ENCODE assay signal across 19 cellular contexts in genomic region chr6:90362273-90362672, GRCh38.
A peak's percentile ranks its signal among the peaks of the same experiment; 100 is the strongest.
DNase-seq lines count a peak whose midpoint lies in the region; ATAC-seq and TF ChIP-seq lines count a peak whose summit lies in the region.
"Had no signal": no experiment of that assay in that cellular context is flagged by ENCODE, and none has a peak within 500 bp of the region (broad histone marks: within the 10 kb centered on the region; RNA-seq: fewer than 3 reads in every experiment).

No MANE protein-coding gene starts in this region.

- no peaks in the 10 kb centered on the region for H3K4me1 Mint-ChIP-seq in effector memory CD8-positive, alpha-beta T cell (ENCODE audit: low read depth in 2 of 2)
- H3K4me1 Mint-ChIP-seq: activated CD4-positive, alpha-beta T cell treated with anti-CD3 and anti-CD28 coated beads, Interleukin-2, amount 10 ng/mL, durations not matched to agents 7 days and 5 days; activated naive CD4-positive, alpha-beta T cell treated with anti-CD3 and anti-CD28 coated beads, Interleukin-2, amount 50 U/mL, for 24 hours had no signal

- H3K27me3 Mint-ChIP-seq in effector memory CD8-positive, alpha-beta T cell: peaks cover 5 to 7% of the 10 kb centered on the region in 2 donors
- H3K27me3 Mint-ChIP-seq: activated CD4-positive, alpha-beta T cell treated with anti-CD3 and anti-CD28 coated beads, Interleukin-2, amount 10 ng/mL, durations not matched to agents 7 days and 5 days; activated naive CD4-positive, alpha-beta T cell treated with anti-CD3 and anti-CD28 coated beads, Interleukin-2, amount 50 U/mL, for 24 hours; naive B cell had no signal

- no peak overlapping the region for H3K27ac Mint-ChIP-seq in effector memory CD8-positive, alpha-beta T cell
- H3K27ac Mint-ChIP-seq: activated CD4-positive, alpha-beta T cell treated with anti-CD3 and anti-CD28 coated beads, Interleukin-2, amount 10 ng/mL, durations not matched to agents 7 days and 5 days; activated naive CD4-positive, alpha-beta T cell treated with anti-CD3 and anti-CD28 coated beads, Interleukin-2, amount 50 U/mL, for 24 hours; naive B cell had no signal

- no peaks in the 10 kb centered on the region for H3K9me3 Mint-ChIP-seq in effector memory CD8-positive, alpha-beta T cell
- H3K9me3 Mint-ChIP-seq: activated CD4-positive, alpha-beta T cell treated with anti-CD3 and anti-CD28 coated beads, Interleukin-2, amount 10 ng/mL, durations not matched to agents 7 days and 5 days; activated naive CD4-positive, alpha-beta T cell treated with anti-CD3 and anti-CD28 coated beads, Interleukin-2, amount 50 U/mL, for 24 hours; naive B cell had no signal

- peak; percentile 13 for DNase-seq in AG08396 (ENCODE audit: low spot score)
- DNase-seq in RPMI7951 (ENCODE audit: low read depth): peak; percentile 38
- DNase-seq in choroid plexus epithelial cell (ENCODE audit: low read depth): peak; percentile 74
- peak; percentile 16 for DNase-seq in middle frontal gyrus (ENCODE audit: extremely low spot score, low spot score)
- no peak for DNase-seq in NCI-H2107 (lab: John Stamatoyannopoulos, UW)
- no peak for DNase-seq in NCI-H1417 (lab: John Stamatoyannopoulos, UW)
- DNase-seq in NCI-H524 (lab: John Stamatoyannopoulos, UW): no peak
- DNase-seq in effector memory CD8-positive, alpha-beta T cell: no peak
- DNase-seq: activated CD4-positive, alpha-beta T cell treated with anti-CD3 and anti-CD28 coated beads, Interleukin-2, amount 10 ng/mL, durations not matched to agents 7 days and 5 days; activated T-cell treated with anti-CD3 and anti-CD28 coated beads, Interleukin-2, amount 50 U/mL, for 1 hour; COR-L47; effector memory CD4-positive, alpha-beta T cell; GF-D8; naive B cell; NCI-H1694; NCI-H526 had no signal

- no peak for TF ChIP-seq CTCF in choroid plexus epithelial cell (conservative IDR thresholded peaks at IDR 0.05; ENCODE audit: low read depth, low read length)

- H3K4me3 Mint-ChIP-seq in effector memory CD8-positive, alpha-beta T cell: no peak overlapping the region
- H3K4me3 Mint-ChIP-seq: activated CD4-positive, alpha-beta T cell treated with anti-CD3 and anti-CD28 coated beads, Interleukin-2, amount 10 ng/mL, durations not matched to agents 7 days and 5 days; activated naive CD4-positive, alpha-beta T cell treated with anti-CD3 and anti-CD28 coated beads, Interleukin-2, amount 50 U/mL, for 24 hours; naive B cell had no signal

- H3K36me3 Mint-ChIP-seq in effector memory CD8-positive, alpha-beta T cell (ENCODE audit: insufficient read depth): no peaks in the 10 kb centered on the region
- H3K36me3 Mint-ChIP-seq: activated naive CD4-positive, alpha-beta T cell treated with anti-CD3 and anti-CD28 coated beads, Interleukin-2, amount 50 U/mL, for 24 hours; naive B cell had no signal

- no peak for ATAC-seq in effector memory CD8-positive, alpha-beta T cell (replicated peaks)
- ATAC-seq: gastroesophageal sphincter had no signal

- no peak overlapping the region for H3K4me3 ChIP-seq in choroid plexus epithelial cell (ENCODE audit: low read depth, low read length)
- H3K4me3 ChIP-seq: gastroesophageal sphincter, lung had no signal

Comparison
In these comparisons a context has a peak if more than half of its experiments do, and no peak if none do; other contexts are left out.
1. DNase-seq: peak in AG08396 (single experiment), RPMI7951 (single experiment), choroid plexus epithelial cell (single experiment) and middle frontal gyrus (single experiment); none in NCI-H2107 (single experiment), NCI-H1417 (0 of 3), NCI-H524 (0 of 2) and effector memory CD8-positive, alpha-beta T cell (0 of 3).